Comparison of ENCODE assay signal across 27 cellular contexts in the genomic region with DNA sequence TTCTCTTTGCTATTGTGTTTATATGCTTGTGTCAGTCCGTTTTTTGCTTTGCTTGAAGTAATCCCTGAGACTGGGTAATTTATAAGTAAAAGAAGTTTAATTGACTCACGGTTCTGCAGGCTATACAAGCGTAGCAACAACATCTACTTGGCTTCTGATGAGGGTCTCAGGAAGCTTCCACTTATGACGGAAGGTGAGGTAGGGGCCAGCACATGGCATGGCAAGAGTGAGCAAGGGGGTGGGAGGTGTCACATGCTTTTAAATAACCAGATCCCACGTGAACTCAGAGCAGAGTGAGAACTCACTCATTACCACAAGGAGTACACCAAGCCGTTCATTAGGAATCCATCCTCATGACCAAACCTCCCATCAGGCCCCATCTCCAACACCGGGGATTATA.
"Had no signal": no experiment of that assay in that cellular context is flagged by ENCODE, and none has a peak within 500 bp of the region (broad histone marks: within the 10 kb centered on the region; RNA-seq: fewer than 3 reads in every experiment).

No MANE protein-coding gene starts in this region.

- H3K36me3 ChIP-seq: stomach, suprapubic skin, thoracic aorta, thyroid gland, tibial artery, tibial nerve, transverse colon, upper lobe of left lung, upper lobe of right lung, uterus, vagina had no signal

- H3K4me1 ChIP-seq: stomach, suprapubic skin, testis, thyroid gland, tibial artery, tibial nerve, transverse colon, upper lobe of left lung, upper lobe of right lung, uterus, vagina had no signal

- H3K27me3 ChIP-seq: stomach, suprapubic skin, testis, thyroid gland, tibial artery, tibial nerve, transverse colon, upper lobe of left lung, upper lobe of right lung, uterus, vagina had no signal

- H3K9me3 ChIP-seq: stomach, suprapubic skin, testis, thoracic aorta, thyroid gland, tibial artery, tibial nerve, transverse colon, upper lobe of left lung, upper lobe of right lung, uterus, vagina had no signal

- H3K4me3 ChIP-seq: stomach, suprapubic skin, testis, thoracic aorta, thyroid gland, tibial artery, tibial nerve, transverse colon, upper lobe of left lung, upper lobe of right lung, uterus, vagina had no signal

- H3K27ac ChIP-seq: stomach, suprapubic skin, testis, thoracic aorta, thyroid gland, tibial artery, tibial nerve, transverse colon, upper lobe of left lung, upper lobe of right lung, uterus, vagina had no signal

- DNase-seq: stimulated activated CD4-positive, alpha-beta T cell treated with anti-CD3 and anti-CD28 coated beads, Interleukin-2, amount 100 ng/mL, for 48 hours; stimulated activated CD4-positive, alpha-beta T cell treated with anti-CD3 and anti-CD28 coated beads, Interleukin-4, amount 100 ng/mL, for 1 hour; stimulated activated CD4-positive, alpha-beta T cell treated with anti-CD3 and anti-CD28 coated beads, Interleukin-4, amount 100 ng/mL, for 24 hours; stimulated activated CD4-positive, alpha-beta T cell treated with anti-CD3 and anti-CD28 coated beads, Interleukin-4, amount 100 ng/mL, for 4 hours; stimulated activated CD8-positive, alpha-beta memory T cell treated with anti-CD3 and anti-CD28 coated beads, Interleukin-4, amount 100 ng/mL, for 48 hours; stimulated activated naive B cell treated with anti-CD40 and anti-IgM and Interleukin-4, amounts not matched to agents 10 μg/mL and 1 μg/mL and 100 μg/mL, for 72 hours; stimulated activated naive CD4-positive, alpha-beta T cell; stimulated activated naive CD4-positive, alpha-beta T cell treated with Interleukin-2 at 50 U/mL for 16 hours; stimulated activated naive CD8-positive, alpha-beta T cell treated with anti-CD3 and anti-CD28 coated beads, Interleukin-15, amount 100 ng/mL, for 72 hours; stimulated activated naive CD8-positive, alpha-beta T cell treated with anti-CD3 and anti-CD28 coated beads, Interleukin-15, Interleukin-2, amounts not matched to agents 100 U/mL and 50 U/mL, for 24 hours; stomach; substantia nigra; testis; thyroid gland; tibial artery; transverse colon; trophoblast cell; upper lobe of left lung; upper lobe of right lung; uterus had no signal

- ATAC-seq: stimulated activated effector memory CD8-positive, alpha-beta T cell treated with anti-CD3 and anti-CD28 coated beads, Interleukin-12 subunit alpha, Interleukin-12 subunit beta, amount 100 ng/mL, for 72 hours; stimulated activated memory B cell treated with anti-CD40 and anti-IgM and Interleukin-4, amounts not matched to agents 10 μg/mL and 1 μg/mL and 100 μg/mL, for 72 hours; stimulated activated naive B cell treated with anti-CD40 and anti-IgM and Interleukin-4, amounts not matched to agents 10 μg/mL and 1 μg/mL and 100 μg/mL, for 72 hours; stimulated activated naive CD8-positive, alpha-beta T cell treated with anti-CD3 and anti-CD28 coated beads, Interleukin-15, amount 100 ng/mL, for 72 hours; stimulated activated naive CD8-positive, alpha-beta T cell treated with anti-CD3 and anti-CD28 coated beads, Interleukin-15, Interleukin-2, amounts not matched to agents 100 U/mL and 50 U/mL, for 24 hours; upper lobe of right lung had no signal

- FAIRE-seq: urothelium cell line had no signal
